Comparison of ENCODE assay signal across 1 cellular context in the genomic region with DNA sequence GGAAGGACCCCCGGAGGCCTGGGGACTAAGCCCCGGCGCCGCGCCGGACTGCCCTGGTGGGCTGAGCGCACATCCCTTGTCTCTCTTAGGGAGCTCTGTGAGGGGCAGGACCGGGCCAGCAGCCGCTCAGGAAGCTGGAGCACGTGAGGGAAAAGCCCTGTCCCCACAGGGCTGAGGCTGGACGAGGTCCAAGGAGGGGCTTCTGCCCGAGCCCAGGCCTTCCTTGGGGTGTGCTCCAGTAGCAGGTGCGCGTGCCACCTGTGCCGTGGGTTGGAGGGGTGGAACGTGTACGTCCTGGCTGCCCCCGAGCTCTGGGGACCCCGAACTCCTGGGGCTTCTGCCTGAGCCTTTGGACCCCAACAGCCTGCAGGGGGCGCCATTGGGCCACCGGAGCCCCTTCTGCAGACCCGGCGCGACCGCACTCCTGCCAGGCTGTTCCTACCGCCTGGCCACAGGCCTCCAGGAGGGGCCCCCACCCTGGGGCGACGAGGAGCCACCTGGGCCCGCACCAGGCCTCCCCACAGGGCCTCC.
A peak's percentile ranks its signal among the peaks of the same experiment; 100 is the strongest.
TF ChIP-seq lines count a peak whose summit lies in the region.

No MANE protein-coding gene starts in this region.

TF ChIP-seq in HepG2, 621 proteins besides CTCF, POLR2A, EP300 and RAD21 (continues in another document):
- TF ChIP-seq, protein P1, sequence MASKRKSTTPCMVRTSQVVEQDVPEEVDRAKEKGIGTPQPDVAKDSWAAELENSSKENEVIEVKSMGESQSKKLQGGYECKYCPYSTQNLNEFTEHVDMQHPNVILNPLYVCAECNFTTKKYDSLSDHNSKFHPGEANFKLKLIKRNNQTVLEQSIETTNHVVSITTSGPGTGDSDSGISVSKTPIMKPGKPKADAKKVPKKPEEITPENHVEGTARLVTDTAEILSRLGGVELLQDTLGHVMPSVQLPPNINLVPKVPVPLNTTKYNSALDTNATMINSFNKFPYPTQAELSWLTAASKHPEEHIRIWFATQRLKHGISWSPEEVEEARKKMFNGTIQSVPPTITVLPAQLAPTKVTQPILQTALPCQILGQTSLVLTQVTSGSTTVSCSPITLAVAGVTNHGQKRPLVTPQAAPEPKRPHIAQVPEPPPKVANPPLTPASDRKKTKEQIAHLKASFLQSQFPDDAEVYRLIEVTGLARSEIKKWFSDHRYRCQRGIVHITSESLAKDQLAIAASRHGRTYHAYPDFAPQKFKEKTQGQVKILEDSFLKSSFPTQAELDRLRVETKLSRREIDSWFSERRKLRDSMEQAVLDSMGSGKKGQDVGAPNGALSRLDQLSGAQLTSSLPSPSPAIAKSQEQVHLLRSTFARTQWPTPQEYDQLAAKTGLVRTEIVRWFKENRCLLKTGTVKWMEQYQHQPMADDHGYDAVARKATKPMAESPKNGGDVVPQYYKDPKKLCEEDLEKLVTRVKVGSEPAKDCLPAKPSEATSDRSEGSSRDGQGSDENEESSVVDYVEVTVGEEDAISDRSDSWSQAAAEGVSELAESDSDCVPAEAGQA (IDR thresholded peaks at IDR 0.05; ENCODE audit: low read depth): no peak
- TF ChIP-seq, protein P1 (CRISPR knock-in tag; IDR thresholded peaks at IDR 0.05; ENCODE audit: borderline replicate concordance): no peak
- TF ChIP-seq NRL (CRISPR knock-in tag; IDR thresholded peaks at IDR 0.05; ENCODE audit: borderline replicate concordance) (peak; percentile 37; the same call in 1 of the 2 replicates), ZNF235 (CRISPR knock-in tag; IDR thresholded peaks at IDR 0.05; ENCODE audit: borderline replicate concordance) (no peak), ZNF34 (CRISPR knock-in tag; IDR thresholded peaks at IDR 0.05; ENCODE audit: borderline replicate concordance) (no peak), GATAD1 (CRISPR knock-in tag; IDR thresholded peaks at IDR 0.05) (0 out of 2 replicates have a peak, but pooled peaks have one; percentile 26), FOXM1 (CRISPR knock-in tag; IDR thresholded peaks at IDR 0.05) (no peak), ASH2L (IDR thresholded peaks at IDR 0.05; ENCODE audit: insufficient read length, low read depth, low read length) (no peak), MATR3 (CRISPR knock-in tag; IDR thresholded peaks at IDR 0.05) (no peak), KDM6A (CRISPR knock-in tag; IDR thresholded peaks at IDR 0.05; ENCODE audit: low read depth) (no peak), FOXO1 (CRISPR knock-in tag; IDR thresholded peaks at IDR 0.05) (0 out of 2 replicates have a peak, but pooled peaks have one; percentile 23), HNF4A (CRISPR knock-in tag; IDR thresholded peaks at IDR 0.05) (no peak), ZBTB3 (CRISPR knock-in tag; IDR thresholded peaks at IDR 0.05; ENCODE audit: borderline replicate concordance, low read depth) (no peak), ZKSCAN8 (CRISPR knock-in tag; IDR thresholded peaks at IDR 0.05; ENCODE audit: borderline replicate concordance) (peak; percentile 37; the same call in 1 of the 2 replicates), TOPORS (CRISPR knock-in tag; IDR thresholded peaks at IDR 0.05) (no peak), KDM2A (CRISPR knock-in tag; IDR thresholded peaks at IDR 0.05; ENCODE audit: borderline replicate concordance, low read depth) (peak; percentile 75; the same call in 1 of the 2 replicates), KDM1A (CRISPR knock-in tag; IDR thresholded peaks at IDR 0.05) (no peak), ETV5 (CRISPR knock-in tag; IDR thresholded peaks at IDR 0.05; ENCODE audit: borderline replicate concordance) (peak; percentile 53), PAWR (CRISPR knock-in tag; IDR thresholded peaks at IDR 0.05; ENCODE audit: borderline replicate concordance) (no peak), ZC3H4 (CRISPR knock-in tag; IDR thresholded peaks at IDR 0.05; ENCODE audit: borderline replicate concordance) (no peak), ZSCAN21 (CRISPR knock-in tag; IDR thresholded peaks at IDR 0.05; ENCODE audit: borderline replicate concordance) (no peak; the same call in 1 of the 2 replicates), GLI4 (CRISPR knock-in tag; IDR thresholded peaks at IDR 0.05; ENCODE audit: borderline replicate concordance) (no peak)
- TF ChIP-seq, protein P2, sequence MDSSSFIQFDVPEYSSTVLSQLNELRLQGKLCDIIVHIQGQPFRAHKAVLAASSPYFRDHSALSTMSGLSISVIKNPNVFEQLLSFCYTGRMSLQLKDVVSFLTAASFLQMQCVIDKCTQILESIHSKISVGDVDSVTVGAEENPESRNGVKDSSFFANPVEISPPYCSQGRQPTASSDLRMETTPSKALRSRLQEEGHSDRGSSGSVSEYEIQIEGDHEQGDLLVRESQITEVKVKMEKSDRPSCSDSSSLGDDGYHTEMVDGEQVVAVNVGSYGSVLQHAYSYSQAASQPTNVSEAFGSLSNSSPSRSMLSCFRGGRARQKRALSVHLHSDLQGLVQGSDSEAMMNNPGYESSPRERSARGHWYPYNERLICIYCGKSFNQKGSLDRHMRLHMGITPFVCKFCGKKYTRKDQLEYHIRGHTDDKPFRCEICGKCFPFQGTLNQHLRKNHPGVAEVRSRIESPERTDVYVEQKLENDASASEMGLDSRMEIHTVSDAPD (CRISPR knock-in tag; IDR thresholded peaks at IDR 0.05): no peak
- TF ChIP-seq, protein P3, sequence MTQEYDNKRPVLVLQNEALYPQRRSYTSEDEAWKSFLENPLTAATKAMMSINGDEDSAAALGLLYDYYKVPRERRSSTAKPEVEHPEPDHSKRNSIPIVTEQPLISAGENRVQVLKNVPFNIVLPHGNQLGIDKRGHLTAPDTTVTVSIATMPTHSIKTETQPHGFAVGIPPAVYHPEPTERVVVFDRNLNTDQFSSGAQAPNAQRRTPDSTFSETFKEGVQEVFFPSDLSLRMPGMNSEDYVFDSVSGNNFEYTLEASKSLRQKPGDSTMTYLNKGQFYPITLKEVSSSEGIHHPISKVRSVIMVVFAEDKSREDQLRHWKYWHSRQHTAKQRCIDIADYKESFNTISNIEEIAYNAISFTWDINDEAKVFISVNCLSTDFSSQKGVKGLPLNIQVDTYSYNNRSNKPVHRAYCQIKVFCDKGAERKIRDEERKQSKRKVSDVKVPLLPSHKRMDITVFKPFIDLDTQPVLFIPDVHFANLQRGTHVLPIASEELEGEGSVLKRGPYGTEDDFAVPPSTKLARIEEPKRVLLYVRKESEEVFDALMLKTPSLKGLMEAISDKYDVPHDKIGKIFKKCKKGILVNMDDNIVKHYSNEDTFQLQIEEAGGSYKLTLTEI (CRISPR knock-in tag; conservative IDR thresholded peaks at IDR 0.05): no peak
- TF ChIP-seq, protein P4, sequence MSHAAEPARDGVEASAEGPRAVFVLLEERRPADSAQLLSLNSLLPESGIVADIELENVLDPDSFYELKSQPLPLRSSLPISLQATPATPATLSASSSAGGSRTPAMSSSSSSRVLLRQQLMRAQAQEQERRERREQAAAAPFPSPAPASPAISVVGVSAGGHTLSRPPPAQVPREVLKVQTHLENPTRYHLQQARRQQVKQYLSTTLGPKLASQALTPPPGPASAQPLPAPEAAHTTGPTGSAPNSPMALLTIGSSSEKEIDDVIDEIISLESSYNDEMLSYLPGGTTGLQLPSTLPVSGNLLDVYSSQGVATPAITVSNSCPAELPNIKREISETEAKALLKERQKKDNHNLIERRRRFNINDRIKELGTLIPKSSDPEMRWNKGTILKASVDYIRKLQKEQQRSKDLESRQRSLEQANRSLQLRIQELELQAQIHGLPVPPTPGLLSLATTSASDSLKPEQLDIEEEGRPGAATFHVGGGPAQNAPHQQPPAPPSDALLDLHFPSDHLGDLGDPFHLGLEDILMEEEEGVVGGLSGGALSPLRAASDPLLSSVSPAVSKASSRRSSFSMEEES (CRISPR knock-in tag; IDR thresholded peaks at IDR 0.05): no peak
- TF ChIP-seq, protein P5, sequence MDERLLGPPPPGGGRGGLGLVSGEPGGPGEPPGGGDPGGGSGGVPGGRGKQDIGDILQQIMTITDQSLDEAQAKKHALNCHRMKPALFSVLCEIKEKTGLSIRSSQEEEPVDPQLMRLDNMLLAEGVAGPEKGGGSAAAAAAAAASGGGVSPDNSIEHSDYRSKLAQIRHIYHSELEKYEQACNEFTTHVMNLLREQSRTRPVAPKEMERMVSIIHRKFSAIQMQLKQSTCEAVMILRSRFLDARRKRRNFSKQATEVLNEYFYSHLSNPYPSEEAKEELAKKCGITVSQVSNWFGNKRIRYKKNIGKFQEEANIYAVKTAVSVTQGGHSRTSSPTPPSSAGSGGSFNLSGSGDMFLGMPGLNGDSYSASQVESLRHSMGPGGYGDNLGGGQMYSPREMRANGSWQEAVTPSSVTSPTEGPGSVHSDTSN (CRISPR knock-in tag; IDR thresholded peaks at IDR 0.05): no peak
- TF ChIP-seq, protein P6, sequence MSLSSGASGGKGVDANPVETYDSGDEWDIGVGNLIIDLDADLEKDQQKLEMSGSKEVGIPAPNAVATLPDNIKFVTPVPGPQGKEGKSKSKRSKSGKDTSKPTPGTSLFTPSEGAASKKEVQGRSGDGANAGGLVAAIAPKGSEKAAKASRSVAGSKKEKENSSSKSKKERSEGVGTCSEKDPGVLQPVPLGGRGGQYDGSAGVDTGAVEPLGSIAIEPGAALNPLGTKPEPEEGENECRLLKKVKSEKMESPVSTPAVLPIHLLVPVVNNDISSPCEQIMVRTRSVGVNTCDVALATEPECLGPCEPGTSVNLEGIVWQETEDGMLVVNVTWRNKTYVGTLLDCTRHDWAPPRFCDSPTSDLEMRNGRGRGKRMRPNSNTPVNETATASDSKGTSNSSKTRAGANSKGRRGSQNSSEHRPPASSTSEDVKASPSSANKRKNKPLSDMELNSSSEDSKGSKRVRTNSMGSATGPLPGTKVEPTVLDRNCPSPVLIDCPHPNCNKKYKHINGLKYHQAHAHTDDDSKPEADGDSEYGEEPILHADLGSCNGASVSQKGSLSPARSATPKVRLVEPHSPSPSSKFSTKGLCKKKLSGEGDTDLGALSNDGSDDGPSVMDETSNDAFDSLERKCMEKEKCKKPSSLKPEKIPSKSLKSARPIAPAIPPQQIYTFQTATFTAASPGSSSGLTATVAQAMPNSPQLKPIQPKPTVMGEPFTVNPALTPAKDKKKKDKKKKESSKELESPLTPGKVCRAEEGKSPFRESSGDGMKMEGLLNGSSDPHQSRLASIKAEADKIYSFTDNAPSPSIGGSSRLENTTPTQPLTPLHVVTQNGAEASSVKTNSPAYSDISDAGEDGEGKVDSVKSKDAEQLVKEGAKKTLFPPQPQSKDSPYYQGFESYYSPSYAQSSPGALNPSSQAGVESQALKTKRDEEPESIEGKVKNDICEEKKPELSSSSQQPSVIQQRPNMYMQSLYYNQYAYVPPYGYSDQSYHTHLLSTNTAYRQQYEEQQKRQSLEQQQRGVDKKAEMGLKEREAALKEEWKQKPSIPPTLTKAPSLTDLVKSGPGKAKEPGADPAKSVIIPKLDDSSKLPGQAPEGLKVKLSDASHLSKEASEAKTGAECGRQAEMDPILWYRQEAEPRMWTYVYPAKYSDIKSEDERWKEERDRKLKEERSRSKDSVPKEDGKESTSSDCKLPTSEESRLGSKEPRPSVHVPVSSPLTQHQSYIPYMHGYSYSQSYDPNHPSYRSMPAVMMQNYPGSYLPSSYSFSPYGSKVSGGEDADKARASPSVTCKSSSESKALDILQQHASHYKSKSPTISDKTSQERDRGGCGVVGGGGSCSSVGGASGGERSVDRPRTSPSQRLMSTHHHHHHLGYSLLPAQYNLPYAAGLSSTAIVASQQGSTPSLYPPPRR (CRISPR knock-in tag; IDR thresholded peaks at IDR 0.05; ENCODE audit: borderline replicate concordance): no peak
- TF ChIP-seq, protein P7, sequence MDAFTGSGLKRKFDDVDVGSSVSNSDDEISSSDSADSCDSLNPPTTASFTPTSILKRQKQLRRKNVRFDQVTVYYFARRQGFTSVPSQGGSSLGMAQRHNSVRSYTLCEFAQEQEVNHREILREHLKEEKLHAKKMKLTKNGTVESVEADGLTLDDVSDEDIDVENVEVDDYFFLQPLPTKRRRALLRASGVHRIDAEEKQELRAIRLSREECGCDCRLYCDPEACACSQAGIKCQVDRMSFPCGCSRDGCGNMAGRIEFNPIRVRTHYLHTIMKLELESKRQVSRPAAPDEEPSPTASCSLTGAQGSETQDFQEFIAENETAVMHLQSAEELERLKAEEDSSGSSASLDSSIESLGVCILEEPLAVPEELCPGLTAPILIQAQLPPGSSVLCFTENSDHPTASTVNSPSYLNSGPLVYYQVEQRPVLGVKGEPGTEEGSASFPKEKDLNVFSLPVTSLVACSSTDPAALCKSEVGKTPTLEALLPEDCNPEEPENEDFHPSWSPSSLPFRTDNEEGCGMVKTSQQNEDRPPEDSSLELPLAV (CRISPR knock-in tag; conservative IDR thresholded peaks at IDR 0.05; ENCODE audit: low read depth): no peak
- TF ChIP-seq, protein P8, sequence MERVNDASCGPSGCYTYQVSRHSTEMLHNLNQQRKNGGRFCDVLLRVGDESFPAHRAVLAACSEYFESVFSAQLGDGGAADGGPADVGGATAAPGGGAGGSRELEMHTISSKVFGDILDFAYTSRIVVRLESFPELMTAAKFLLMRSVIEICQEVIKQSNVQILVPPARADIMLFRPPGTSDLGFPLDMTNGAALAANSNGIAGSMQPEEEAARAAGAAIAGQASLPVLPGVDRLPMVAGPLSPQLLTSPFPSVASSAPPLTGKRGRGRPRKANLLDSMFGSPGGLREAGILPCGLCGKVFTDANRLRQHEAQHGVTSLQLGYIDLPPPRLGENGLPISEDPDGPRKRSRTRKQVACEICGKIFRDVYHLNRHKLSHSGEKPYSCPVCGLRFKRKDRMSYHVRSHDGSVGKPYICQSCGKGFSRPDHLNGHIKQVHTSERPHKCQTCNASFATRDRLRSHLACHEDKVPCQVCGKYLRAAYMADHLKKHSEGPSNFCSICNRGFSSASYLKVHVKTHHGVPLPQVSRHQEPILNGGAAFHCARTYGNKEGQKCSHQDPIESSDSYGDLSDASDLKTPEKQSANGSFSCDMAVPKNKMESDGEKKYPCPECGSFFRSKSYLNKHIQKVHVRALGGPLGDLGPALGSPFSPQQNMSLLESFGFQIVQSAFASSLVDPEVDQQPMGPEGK (CRISPR knock-in tag; IDR thresholded peaks at IDR 0.05): peak; percentile 86
- TF ChIP-seq, protein P9, sequence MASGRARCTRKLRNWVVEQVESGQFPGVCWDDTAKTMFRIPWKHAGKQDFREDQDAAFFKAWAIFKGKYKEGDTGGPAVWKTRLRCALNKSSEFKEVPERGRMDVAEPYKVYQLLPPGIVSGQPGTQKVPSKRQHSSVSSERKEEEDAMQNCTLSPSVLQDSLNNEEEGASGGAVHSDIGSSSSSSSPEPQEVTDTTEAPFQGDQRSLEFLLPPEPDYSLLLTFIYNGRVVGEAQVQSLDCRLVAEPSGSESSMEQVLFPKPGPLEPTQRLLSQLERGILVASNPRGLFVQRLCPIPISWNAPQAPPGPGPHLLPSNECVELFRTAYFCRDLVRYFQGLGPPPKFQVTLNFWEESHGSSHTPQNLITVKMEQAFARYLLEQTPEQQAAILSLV (CRISPR knock-in tag; IDR thresholded peaks at IDR 0.05; ENCODE audit: borderline replicate concordance): 0 out of 2 replicates have a peak, but pooled peaks have one; percentile 10
